Comparison of ENCODE assay signal across 2 cellular contexts in the genomic region with DNA sequence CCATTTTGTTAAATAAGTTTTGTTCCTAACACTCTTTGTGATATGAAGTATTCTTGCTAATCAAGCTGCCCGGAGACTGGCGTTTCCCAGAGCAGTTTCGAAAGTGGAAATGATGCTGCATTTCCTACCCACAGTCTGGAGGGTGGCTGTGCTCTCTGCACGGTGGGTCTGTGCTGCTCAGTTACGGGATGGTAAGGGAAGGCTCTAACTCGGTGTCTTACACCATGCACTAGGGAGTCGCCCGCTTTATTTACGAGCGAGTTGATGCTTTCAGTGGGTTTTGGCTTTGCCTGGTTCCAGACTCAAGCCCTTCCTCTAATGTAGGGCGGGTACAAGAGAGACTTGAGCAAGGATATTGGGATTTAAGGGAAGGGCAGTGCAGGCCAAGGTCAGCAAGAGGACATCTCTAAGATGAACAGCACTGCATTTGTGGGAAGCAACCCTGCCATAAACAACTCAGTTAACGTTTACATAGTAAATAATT.
A peak's percentile ranks its signal among the peaks of the same experiment; 100 is the strongest.
TF ChIP-seq lines count a peak whose summit lies in the region.

No MANE protein-coding gene starts in this region.

TF ChIP-seq in HCT116, 20 proteins besides CTCF, POLR2A, EP300 and RAD21 (continued from another document):
- TF ChIP-seq REST (IDR thresholded peaks at IDR 0.05; ENCODE audit: low read depth) (no peak), ZFX (IDR thresholded peaks at IDR 0.05) (no peak), TCF7L2 (IDR thresholded peaks at IDR 0.05; ENCODE audit: borderline replicate concordance, extremely low read depth, insufficient read depth, insufficient read length) (no peak), SRF (IDR thresholded peaks at IDR 0.05; ENCODE audit: low read depth) (no peak), CEBPB (IDR thresholded peaks at IDR 0.05; ENCODE audit: low read depth) (no peak), ZBTB33 (IDR thresholded peaks at IDR 0.05; ENCODE audit: extremely low read depth, insufficient replicate concordance, low read length) (no peak), POLR2AphosphoS5 (IDR thresholded peaks at IDR 0.05; ENCODE audit: low read depth, low read length) (no peak; the same call in 1 of the 2 replicates), ATF3 (IDR thresholded peaks at IDR 0.05) (no peak), ZNF274 (IDR thresholded peaks at IDR 0.05; ENCODE audit: low read depth, low read length) (no peak), FOSL1 (IDR thresholded peaks at IDR 0.05; ENCODE audit: low read depth) (no peak)

TF ChIP-seq in SK-N-SH treated with all-trans-retinoic acid at 6 μM for 48 hours, 23 proteins besides CTCF, POLR2A, EP300 and RAD21 (continued from another document):
- TF ChIP-seq CREB5 (CRISPR knock-in tag; IDR thresholded peaks at IDR 0.05; ENCODE audit: low read depth), result no peak
- TF ChIP-seq, protein P1, sequence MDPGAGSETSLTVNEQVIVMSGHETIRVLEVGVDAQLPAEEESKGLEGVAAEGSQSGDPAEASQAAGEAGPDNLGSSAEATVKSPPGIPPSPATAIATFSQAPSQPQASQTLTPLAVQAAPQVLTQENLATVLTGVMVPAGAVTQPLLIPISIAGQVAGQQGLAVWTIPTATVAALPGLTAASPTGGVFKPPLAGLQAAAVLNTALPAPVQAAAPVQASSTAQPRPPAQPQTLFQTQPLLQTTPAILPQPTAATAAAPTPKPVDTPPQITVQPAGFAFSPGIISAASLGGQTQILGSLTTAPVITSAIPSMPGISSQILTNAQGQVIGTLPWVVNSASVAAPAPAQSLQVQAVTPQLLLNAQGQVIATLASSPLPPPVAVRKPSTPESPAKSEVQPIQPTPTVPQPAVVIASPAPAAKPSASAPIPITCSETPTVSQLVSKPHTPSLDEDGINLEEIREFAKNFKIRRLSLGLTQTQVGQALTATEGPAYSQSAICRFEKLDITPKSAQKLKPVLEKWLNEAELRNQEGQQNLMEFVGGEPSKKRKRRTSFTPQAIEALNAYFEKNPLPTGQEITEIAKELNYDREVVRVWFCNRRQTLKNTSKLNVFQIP (CRISPR knock-in tag; IDR thresholded peaks at IDR 0.05; ENCODE audit: borderline replicate concordance, low read depth), result no peak
- no peak for TF ChIP-seq BACH2 (CRISPR knock-in tag; IDR thresholded peaks at IDR 0.05; ENCODE audit: borderline replicate concordance)
- TF ChIP-seq CSDC2 (CRISPR knock-in tag; IDR thresholded peaks at IDR 0.05), result 0 out of 2 replicates have a peak, but pooled peaks have one; percentile 20
- no peak; the same call in 1 of the 2 replicates for TF ChIP-seq TOX (CRISPR knock-in tag; IDR thresholded peaks at IDR 0.05; ENCODE audit: borderline replicate concordance)
- no peak for TF ChIP-seq GLIS3 (CRISPR knock-in tag; IDR thresholded peaks at IDR 0.05)
- no peak for TF ChIP-seq ZC3H10 (CRISPR knock-in tag; IDR thresholded peaks at IDR 0.05)
- 0 out of 2 replicates have a peak, but pooled peaks have one; percentile 40 for TF ChIP-seq SNAI2 (CRISPR knock-in tag; IDR thresholded peaks at IDR 0.05)
